8 cellular contexts compared by ENCODE assay signal in genomic region chr7:134458806-134459698, GRCh38. TPM values are rescaled to one million over a fixed set of nuclear protein-coding genes. Genes with fewer than 3 reads are reported as not detected.
A peak's percentile ranks its signal among the peaks of the same experiment; 100 is the strongest.
DNase-seq lines count a peak whose midpoint lies in the region; ATAC-seq and TF ChIP-seq lines count a peak whose summit lies in the region.

Gene AKR1B1, minus strand, starts transcription at chr7:134459100. Its CDS starts 38 bp downstream, at chr7:134459062.

- peak within 1 kb of the TSS; percentile 92 for H3K4me3 Mint-ChIP-seq in T-helper 17 cell

- H3K4me3 ChIP-seq in astrocyte of the cerebellum (ENCODE audit: low read depth, low read length) (peak within 1 kb of the TSS; percentile 77), hepatocyte (peak within 1 kb of the TSS; percentile 62), retinal pigment epithelial cell (ENCODE audit: low read length) (peak within 1 kb of the TSS; percentile 80)

- H3K9me2 ChIP-seq in hepatocyte (replicated peaks; ENCODE audit: insufficient read depth) = no peaks in the 10 kb centered on the region

- H2AFZ ChIP-seq in hepatocyte = peak within 1 kb of the TSS; percentile 78

- peaks cover 22% of the 10 kb centered on the region for H3K79me2 ChIP-seq in hepatocyte

- H3K9me3 ChIP-seq in T-helper 17 cell (ENCODE audit: control insufficient read depth, low read length, poor library complexity, severe bottlenecking) (no peaks in the 10 kb centered on the region), hepatocyte (ENCODE audit: low read depth) (no peaks in the 10 kb centered on the region)

- H3K27me3 Mint-ChIP-seq in T-helper 17 cell = no peaks in the 10 kb centered on the region

- no peaks in the 10 kb centered on the region for H3K36me3 ChIP-seq in hepatocyte (replicated peaks; ENCODE audit: insufficient read depth, low read depth)

- H3K4me1 ChIP-seq in hepatocyte (ENCODE audit: insufficient read depth) = no peaks in the 10 kb centered on the region

- no peaks in the 10 kb centered on the region for H3K27me3 ChIP-seq in hepatocyte

- H3K4me2 ChIP-seq in hepatocyte = peak within 1 kb of the TSS; percentile 90

- H3K4me1 Mint-ChIP-seq in T-helper 17 cell = peaks cover 32% of the 10 kb centered on the region

- H3K36me3 Mint-ChIP-seq in T-helper 17 cell (ENCODE audit: low read depth) = peaks cover 2% of the 10 kb centered on the region

- H3K27ac Mint-ChIP-seq in T-helper 17 cell = peak within 1 kb of the TSS; percentile 67

- H4K20me1 ChIP-seq in hepatocyte (ENCODE audit: insufficient read depth, poor library complexity, severe bottlenecking) = no peaks in the 10 kb centered on the region

- DNase-seq in NCI-H146 (lab: John Stamatoyannopoulos, UW) = peak; percentile 92
- DNase-seq in T-helper 17 cell = peak; percentile 63 to 81 (median 66)
- peak; percentile 68 for DNase-seq in astrocyte of the cerebellum (ENCODE audit: low read depth)
- DNase-seq in hepatocyte (ENCODE audit: low spot score) = peak; percentile 91
- no peak for DNase-seq in retinal pigment epithelial cell (ENCODE audit: low read depth)
- DNase-seq in HT-29 (ENCODE audit: low spot score) = no peak

- WGBS in hepatocyte (ENCODE audit: low lambda C conversion rate, missing lambda C conversion rate) = 3% methylated on average over 61 of the region's 61 CpGs

- in situ Hi-C loops in astrocyte of the cerebellum (cut with HindIII; ENCODE audit: low sequenced_read_pairs) = no loop called here

- TF ChIP-seq CTCF in GM12873 (IDR thresholded peaks at IDR 0.05; ENCODE audit: insufficient read depth, low read depth, low read length, missing control alignments) (peak; percentile 75), astrocyte of the cerebellum (IDR thresholded peaks at IDR 0.05; ENCODE audit: low read depth, low read length, missing control alignments) (peak; percentile 67), hepatocyte (IDR thresholded peaks at IDR 0.05; ENCODE audit: poor library complexity) (peak; percentile 61), retinal pigment epithelial cell (conservative IDR thresholded peaks at IDR 0.05; ENCODE audit: low read depth, low read length) (peak; percentile 49)

- ATAC-seq in HG02678 (IDR thresholded peaks at IDR 0.05; ENCODE audit: unreplicated experiment) (peak; percentile 94), T-helper 17 cell (peak; percentile 93)

- no peak within 1 kb of the TSS for H3K27ac ChIP-seq in hepatocyte

RNA-seq across cellular contexts. Expression of gene AKR1B1, which starts in this region (rescaled TPM):
- total RNA-seq in T-helper 17 cell (10 to 100 TPM; 48.4 to 60.1 TPM), hepatocyte (129 and 146 TPM in 2 replicates)
- polyA plus RNA-seq in hepatocyte = 342 and 373 TPM in 2 replicates
- total RNA-seq in HT-29 (2014; rRNA removed; shearing (Covaris generic)) = not detected in 2 replicates

Comparison
In these comparisons a context has a peak if more than half of its experiments do, and no peak if none do; other contexts are left out.
1. RNA of gene AKR1B1 (total RNA-seq): 129 to 146 TPM in hepatocyte and 48.4 to 60.1 TPM in T-helper 17 cell; not detected in HT-29; every median in the first group is over 10 times any median in the second.
2. DNase-seq: peak in NCI-H146 (single experiment), T-helper 17 cell (3 of 3), astrocyte of the cerebellum (single experiment) and hepatocyte (single experiment); none in retinal pigment epithelial cell (single experiment) and HT-29 (single experiment).
3. Peak in every context shown above with its lines, with median percentiles within 50 percentile points of each other: CTCF ChIP-seq and H3K4me3 ChIP-seq.